ENCODE assay signal across 25 cellular contexts in genomic region chr6:138032571-138032970, GRCh38.
"Had no signal": no experiment of that assay in that cellular context is flagged by ENCODE, and none has a peak within 500 bp of the region (broad histone marks: within the 10 kb centered on the region; RNA-seq: fewer than 3 reads in every experiment).

No MANE protein-coding gene starts in this region.

- H3K79me2 ChIP-seq: parathyroid adenoma had no signal

- H3K27me3 ChIP-seq: body of pancreas, dorsolateral prefrontal cortex, right atrium auricular region, testis, transverse colon had no signal

- H3K4me3 ChIP-seq: body of pancreas, coronary artery, dorsolateral prefrontal cortex, right atrium auricular region, testis, transverse colon had no signal

- H3K4me1 Mint-ChIP-seq: immature natural killer cell; naive thymus-derived CD8-positive, alpha-beta T cell; WTC11 had no signal

- H3K36me3 ChIP-seq: right atrium auricular region, transverse colon had no signal

- H3K4me3 Mint-ChIP-seq: activated CD8-positive, alpha-beta memory T cell treated with anti-CD3 and anti-CD28 coated beads, Interleukin-2, amount 10 ng/mL, durations not matched to agents 7 days and 5 days; activated CD8-positive, alpha-beta T cell treated with anti-CD3 and anti-CD28 coated beads for 36 hours; activated naive CD8-positive, alpha-beta T cell; immature natural killer cell; memory B cell; naive thymus-derived CD8-positive, alpha-beta T cell; neural crest cell; WTC11 had no signal

- ATAC-seq: activated CD8-positive, alpha-beta T cell treated with anti-CD3 and anti-CD28 coated beads for 36 hours; body of pancreas; naive thymus-derived CD8-positive, alpha-beta T cell; WTC11 had no signal

- H2AFZ ChIP-seq: parathyroid adenoma had no signal

- H3K4me1 ChIP-seq: body of pancreas, parathyroid adenoma, right atrium auricular region, testis had no signal

- H3K9me3 ChIP-seq: body of pancreas, right atrium auricular region, testis, transverse colon had no signal

- H3K36me3 Mint-ChIP-seq: activated CD8-positive, alpha-beta memory T cell treated with anti-CD3 and anti-CD28 coated beads, Interleukin-2, amount 10 ng/mL, durations not matched to agents 7 days and 5 days; activated naive CD8-positive, alpha-beta T cell; immature natural killer cell; memory B cell; naive thymus-derived CD8-positive, alpha-beta T cell; WTC11 had no signal

- H3K9me3 Mint-ChIP-seq: activated CD8-positive, alpha-beta T cell treated with anti-CD3 and anti-CD28 coated beads for 36 hours; immature natural killer cell; memory B cell; neural crest cell; WTC11 had no signal

- H3K27ac Mint-ChIP-seq: activated CD8-positive, alpha-beta memory T cell treated with anti-CD3 and anti-CD28 coated beads, Interleukin-2, amount 10 ng/mL, durations not matched to agents 7 days and 5 days; activated CD8-positive, alpha-beta T cell treated with anti-CD3 and anti-CD28 coated beads for 36 hours; activated naive CD8-positive, alpha-beta T cell; immature natural killer cell; memory B cell; naive thymus-derived CD8-positive, alpha-beta T cell; WTC11 had no signal

- H3K27ac ChIP-seq: body of pancreas, coronary artery, dorsolateral prefrontal cortex, parathyroid adenoma, right atrium auricular region, testis, transverse colon had no signal

- DNase-seq: activated CD4-positive, alpha-beta T cell treated with anti-CD3 and anti-CD28 coated beads, Interleukin-2, amount 50 U/mL, for 1 hour; activated CD8-positive, alpha-beta memory T cell treated with anti-CD3 and anti-CD28 coated beads, Interleukin-2, amount 10 ng/mL, durations not matched to agents 7 days and 5 days; activated CD8-positive, alpha-beta T cell treated with anti-CD3 and anti-CD28 coated beads for 36 hours; activated naive CD4-positive, alpha-beta T cell treated with Interleukin-2 at 50 U/mL for 16 hours; activated T-cell treated with anti-CD3 and anti-CD28 coated beads, Interleukin-2, amount 50 U/mL, for 48 hours; aorta; body of pancreas; dorsolateral prefrontal cortex; effector memory CD4-positive, alpha-beta T cell; head of caudate nucleus; hypothalamus; immature natural killer cell; naive thymus-derived CD8-positive, alpha-beta T cell; nucleus accumbens; stimulated activated CD4-positive, alpha-beta T cell treated with anti-CD3 and anti-CD28 coated beads, Interleukin-2, amount 100 ng/mL, for 48 hours; stimulated activated naive CD4-positive, alpha-beta T cell treated with Interleukin-2 at 50 U/mL for 16 hours; testis; transverse colon had no signal
